1 cellular context compared by ENCODE assay signal in the genomic region with DNA sequence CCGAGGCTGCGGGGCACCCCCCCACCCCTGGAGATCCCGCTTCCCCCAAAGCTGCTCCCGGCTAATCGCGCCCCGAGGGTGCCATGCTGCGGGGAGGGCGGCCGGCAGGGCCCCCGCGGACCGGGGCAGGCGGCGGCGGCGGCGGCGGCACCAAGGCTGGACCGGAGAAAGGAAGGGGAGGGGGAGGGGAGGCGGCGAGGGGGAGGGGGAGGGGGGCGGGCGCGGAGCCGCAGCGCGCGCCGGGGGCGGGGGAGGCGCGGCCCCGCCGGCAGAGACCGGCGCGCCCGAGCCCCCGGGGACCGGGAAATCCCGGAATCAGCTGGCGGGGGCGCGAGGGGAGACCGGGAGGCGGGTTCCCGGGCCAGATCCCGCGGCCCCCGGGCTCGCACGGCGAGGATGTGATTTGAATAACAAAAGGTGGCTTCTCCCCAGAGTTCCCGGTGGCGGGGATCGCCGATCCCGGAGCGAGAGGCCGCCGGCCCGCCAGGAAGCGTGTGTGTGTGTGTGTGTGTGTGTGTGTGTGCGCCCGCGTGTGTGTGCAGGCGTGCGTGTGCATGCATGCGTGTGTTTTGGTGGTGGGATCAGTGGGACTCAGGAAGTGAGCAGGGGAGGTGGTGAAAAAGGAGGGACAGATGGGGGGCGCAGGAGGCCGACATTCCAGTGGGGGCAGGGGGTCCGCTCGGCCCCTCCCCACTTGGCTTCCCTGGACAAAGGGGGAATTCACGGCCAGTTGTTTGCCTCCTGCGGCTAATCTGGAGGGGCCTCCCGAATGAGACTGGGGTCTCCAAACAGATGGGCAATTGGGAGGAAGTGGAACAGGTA.
TF ChIP-seq lines count a peak whose summit lies in the region.

No MANE protein-coding gene starts in this region.

TF ChIP-seq in K562, 482 proteins besides CTCF, POLR2A, EP300 and RAD21 (continued from another document and continues in another):
- TF ChIP-seq SRSF9 (IDR thresholded peaks at IDR 0.05; ENCODE audit: borderline replicate concordance, low read depth, low read length) (no peak), MBD2 (IDR thresholded peaks at IDR 0.05; ENCODE audit: borderline replicate concordance, low read depth) (no peak), GABPB2 (CRISPR knock-in tag; conservative IDR thresholded peaks at IDR 0.05) (no peak), RFX1 (IDR thresholded peaks at IDR 0.05) (no peak), E2F3 (CRISPR knock-in tag; IDR thresholded peaks at IDR 0.05) (peak; percentile 35; the same call in 1 of the 2 replicates), BRD9 (IDR thresholded peaks at IDR 0.05; ENCODE audit: low read depth, partially characterized antibody) (no peak), DPF2 (IDR thresholded peaks at IDR 0.05) (peak; percentile 71), HNRNPUL1 (IDR thresholded peaks at IDR 0.05; ENCODE audit: low read length) (no peak), ZFP30 (CRISPR knock-in tag; IDR thresholded peaks at IDR 0.05; ENCODE audit: borderline replicate concordance) (no peak), SIRT6 (IDR thresholded peaks at IDR 0.05; ENCODE audit: low read depth, low read length) (no peak), TCF3 (CRISPR knock-in tag; IDR thresholded peaks at IDR 0.05) (no peak), TEAD2 (tag; IDR thresholded peaks at IDR 0.05) (no peak), MTF1 (CRISPR knock-in tag; IDR thresholded peaks at IDR 0.05; ENCODE audit: borderline replicate concordance) (no peak), KHSRP (IDR thresholded peaks at IDR 0.05) (no peak), BRF1 (IDR thresholded peaks at IDR 0.05; ENCODE audit: borderline replicate concordance, extremely low read depth, insufficient read length) (no peak), HMG20A (CRISPR knock-in tag; conservative IDR thresholded peaks at IDR 0.05) (no peak), CXXC5 (CRISPR knock-in tag; IDR thresholded peaks at IDR 0.05) (peak; percentile 90), GATA2 (CRISPR knock-in tag; IDR thresholded peaks at IDR 0.05) (no peak), PCBP1 (IDR thresholded peaks at IDR 0.05; ENCODE audit: low read depth, low read length, poor library complexity, severe bottlenecking) (peak; percentile 84), NFRKB (IDR thresholded peaks at IDR 0.05; ENCODE audit: low read depth) (peak; percentile 54; the same call in 1 of the 2 replicates), TAF7 (tag; IDR thresholded peaks at IDR 0.05) (peak; percentile 48; the same call in 1 of the 2 replicates), ZNF583 (CRISPR knock-in tag; IDR thresholded peaks at IDR 0.05) (no peak), PCBP2 (IDR thresholded peaks at IDR 0.05; ENCODE audit: low read depth, low read length, poor library complexity, severe bottlenecking) (no peak), SUPT5H (IDR thresholded peaks at IDR 0.05) (peak; percentile 59; the same call in 1 of the 2 replicates), MYC (IDR thresholded peaks at IDR 0.05; ENCODE audit: low read depth, low read length) (peak; percentile 64), MYC (CRISPR knock-in tag; IDR thresholded peaks at IDR 0.05; ENCODE audit: borderline replicate concordance, low read depth) (peak; percentile 91; the same call in 1 of the 2 replicates), ZNF444 (CRISPR knock-in tag; IDR thresholded peaks at IDR 0.05) (0 out of 2 replicates have a peak, but pooled peaks have one; percentile 55), KAT7 (CRISPR knock-in tag; IDR thresholded peaks at IDR 0.05; ENCODE audit: borderline replicate concordance) (peak; percentile 69; the same call in 1 of the 2 replicates), ZNF12 (CRISPR knock-in tag; IDR thresholded peaks at IDR 0.05) (no peak), DACH1 (IDR thresholded peaks at IDR 0.05; ENCODE audit: partially characterized antibody) (peak; percentile 23), HNRNPK (IDR thresholded peaks at IDR 0.05; ENCODE audit: low read depth, low read length, poor library complexity, severe bottlenecking) (peak; percentile 30), ESRRB (CRISPR knock-in tag; IDR thresholded peaks at IDR 0.05; ENCODE audit: borderline replicate concordance) (no peak), NFIX (CRISPR knock-in tag; IDR thresholded peaks at IDR 0.05; ENCODE audit: low read depth) (no peak), RBM25 (IDR thresholded peaks at IDR 0.05; ENCODE audit: low read depth, low read length, severe bottlenecking) (no peak), TEAD1 (CRISPR knock-in tag; IDR thresholded peaks at IDR 0.05) (peak in 1 of 2 experiments; percentile 56; a peak in 1 of 4 replicates), TBL1XR1 (IDR thresholded peaks at IDR 0.05; ENCODE audit: low read length in 2 of 2) (no peak), TAF1 (IDR thresholded peaks at IDR 0.05; ENCODE audit: control insufficient read depth, extremely low read depth, insufficient read depth, low read length, severe bottlenecking) (no peak), RFX5 (IDR thresholded peaks at IDR 0.05; ENCODE audit: low read depth, low read length) (no peak), CHD1 (IDR thresholded peaks at IDR 0.05; ENCODE audit: low read length) (no peak)
- TF ChIP-seq, protein P1, sequence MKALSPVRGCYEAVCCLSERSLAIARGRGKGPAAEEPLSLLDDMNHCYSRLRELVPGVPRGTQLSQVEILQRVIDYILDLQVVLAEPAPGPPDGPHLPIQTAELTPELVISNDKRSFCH (CRISPR knock-in tag; IDR thresholded peaks at IDR 0.05): no peak
- TF ChIP-seq, protein P1 (tag; IDR thresholded peaks at IDR 0.05): no peak
- TF ChIP-seq, protein P2, sequence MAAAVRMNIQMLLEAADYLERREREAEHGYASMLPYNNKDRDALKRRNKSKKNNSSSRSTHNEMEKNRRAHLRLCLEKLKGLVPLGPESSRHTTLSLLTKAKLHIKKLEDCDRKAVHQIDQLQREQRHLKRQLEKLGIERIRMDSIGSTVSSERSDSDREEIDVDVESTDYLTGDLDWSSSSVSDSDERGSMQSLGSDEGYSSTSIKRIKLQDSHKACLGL (CRISPR knock-in tag; IDR thresholded peaks at IDR 0.05; ENCODE audit: borderline replicate concordance, poor library complexity, severe bottlenecking): no peak
- TF ChIP-seq, protein P3, sequence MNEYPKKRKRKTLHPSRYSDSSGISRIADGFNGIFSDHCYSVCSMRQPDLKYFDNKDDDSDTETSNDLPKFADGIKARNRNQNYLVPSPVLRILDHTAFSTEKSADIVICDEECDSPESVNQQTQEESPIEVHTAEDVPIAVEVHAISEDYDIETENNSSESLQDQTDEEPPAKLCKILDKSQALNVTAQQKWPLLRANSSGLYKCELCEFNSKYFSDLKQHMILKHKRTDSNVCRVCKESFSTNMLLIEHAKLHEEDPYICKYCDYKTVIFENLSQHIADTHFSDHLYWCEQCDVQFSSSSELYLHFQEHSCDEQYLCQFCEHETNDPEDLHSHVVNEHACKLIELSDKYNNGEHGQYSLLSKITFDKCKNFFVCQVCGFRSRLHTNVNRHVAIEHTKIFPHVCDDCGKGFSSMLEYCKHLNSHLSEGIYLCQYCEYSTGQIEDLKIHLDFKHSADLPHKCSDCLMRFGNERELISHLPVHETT (CRISPR knock-in tag; conservative IDR thresholded peaks at IDR 0.05 in 1 of 2, IDR thresholded peaks at IDR 0.05 in 1 of 2): peak in 1 of 2 experiments; percentile 96; a peak in 2 of 4 replicates
- TF ChIP-seq, protein P4, sequence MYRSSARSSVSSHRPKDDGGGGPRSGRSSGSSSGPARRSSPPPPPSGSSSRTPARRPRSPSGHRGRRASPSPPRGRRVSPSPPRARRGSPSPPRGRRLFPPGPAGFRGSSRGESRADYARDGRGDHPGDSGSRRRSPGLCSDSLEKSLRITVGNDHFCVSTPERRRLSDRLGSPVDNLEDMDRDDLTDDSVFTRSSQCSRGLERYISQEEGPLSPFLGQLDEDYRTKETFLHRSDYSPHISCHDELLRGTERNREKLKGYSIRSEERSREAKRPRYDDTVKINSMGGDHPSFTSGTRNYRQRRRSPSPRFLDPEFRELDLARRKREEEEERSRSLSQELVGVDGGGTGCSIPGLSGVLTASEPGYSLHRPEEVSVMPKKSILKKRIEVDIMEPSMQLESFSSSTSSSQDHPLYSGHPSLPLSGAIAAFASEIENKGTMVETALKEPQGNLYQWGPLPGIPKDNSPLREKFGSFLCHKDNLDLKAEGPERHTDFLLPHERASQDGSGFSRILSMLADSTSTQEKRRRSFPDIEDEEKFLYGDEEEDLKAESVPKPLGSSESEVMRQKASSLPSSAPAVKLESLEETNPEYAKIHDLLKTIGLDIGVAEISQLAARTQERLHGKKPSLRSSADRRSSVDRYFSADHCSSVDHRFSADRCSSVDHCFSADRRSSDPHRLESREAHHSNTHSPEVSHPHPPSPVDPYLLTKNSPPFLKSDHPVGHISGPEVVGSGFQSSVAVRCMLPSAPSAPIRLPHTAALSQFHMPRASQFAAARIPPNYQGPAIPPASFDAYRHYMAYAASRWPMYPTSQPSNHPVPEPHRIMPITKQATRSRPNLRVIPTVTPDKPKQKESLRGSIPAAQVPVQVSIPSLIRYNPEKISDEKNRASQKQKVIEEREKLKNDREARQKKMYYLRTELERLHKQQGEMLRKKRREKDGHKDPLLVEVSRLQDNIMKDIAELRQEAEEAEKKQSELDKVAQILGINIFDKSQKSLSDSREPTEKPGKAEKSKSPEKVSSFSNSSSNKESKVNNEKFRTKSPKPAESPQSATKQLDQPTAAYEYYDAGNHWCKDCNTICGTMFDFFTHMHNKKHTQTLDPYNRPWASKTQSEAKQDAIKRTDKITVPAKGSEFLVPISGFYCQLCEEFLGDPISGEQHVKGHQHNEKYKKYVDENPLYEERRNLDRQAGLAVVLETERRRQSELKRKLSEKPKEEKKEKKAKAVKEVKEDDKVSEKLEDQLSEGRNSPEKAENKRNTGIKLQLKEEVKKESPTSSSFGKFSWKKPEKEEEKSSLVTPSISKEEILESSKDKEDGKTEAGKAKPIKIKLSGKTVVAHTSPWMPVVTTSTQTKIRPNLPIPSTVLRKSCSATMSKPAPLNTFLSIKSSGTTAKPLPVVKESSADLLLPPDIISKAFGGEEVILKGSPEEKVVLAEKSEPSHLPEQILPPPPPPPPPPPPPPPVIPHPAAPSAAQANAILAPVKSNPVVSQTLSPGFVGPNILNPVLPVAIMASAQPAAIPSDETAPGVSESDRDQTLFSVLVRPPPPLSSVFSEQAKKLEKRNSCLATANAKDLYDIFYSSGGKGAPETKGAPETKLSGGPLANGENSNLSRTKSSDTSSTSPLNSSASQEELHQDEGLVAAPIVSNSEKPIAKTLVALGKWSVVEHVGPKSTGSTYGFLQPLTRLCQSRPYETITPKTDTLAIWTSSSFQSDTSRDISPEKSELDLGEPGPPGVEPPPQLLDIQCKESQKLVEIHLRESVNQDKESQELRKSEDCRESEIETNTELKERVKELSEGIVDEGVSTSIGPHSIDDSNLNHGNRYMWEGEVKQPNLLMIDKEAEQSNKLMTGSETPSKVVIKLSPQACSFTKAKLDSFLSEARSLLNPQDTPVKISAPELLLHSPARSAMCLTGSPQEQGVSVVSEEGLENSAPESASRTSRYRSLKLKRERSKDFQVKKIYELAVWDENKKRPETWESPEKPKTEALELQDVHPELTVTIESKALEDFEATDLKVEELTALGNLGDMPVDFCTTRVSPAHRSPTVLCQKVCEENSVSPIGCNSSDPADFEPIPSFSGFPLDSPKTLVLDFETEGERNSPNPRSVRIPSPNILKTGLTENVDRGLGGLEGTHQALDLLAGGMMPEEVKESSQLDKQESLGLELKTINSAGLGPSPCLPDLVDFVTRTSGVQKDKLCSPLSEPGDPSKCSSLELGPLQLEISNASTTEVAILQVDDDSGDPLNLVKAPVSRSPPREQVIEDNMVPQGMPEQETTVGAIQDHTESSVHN (IDR thresholded peaks at IDR 0.05; ENCODE audit: borderline replicate concordance in 1 of 2, low read depth in 1 of 2): no peak
- TF ChIP-seq, protein P5, sequence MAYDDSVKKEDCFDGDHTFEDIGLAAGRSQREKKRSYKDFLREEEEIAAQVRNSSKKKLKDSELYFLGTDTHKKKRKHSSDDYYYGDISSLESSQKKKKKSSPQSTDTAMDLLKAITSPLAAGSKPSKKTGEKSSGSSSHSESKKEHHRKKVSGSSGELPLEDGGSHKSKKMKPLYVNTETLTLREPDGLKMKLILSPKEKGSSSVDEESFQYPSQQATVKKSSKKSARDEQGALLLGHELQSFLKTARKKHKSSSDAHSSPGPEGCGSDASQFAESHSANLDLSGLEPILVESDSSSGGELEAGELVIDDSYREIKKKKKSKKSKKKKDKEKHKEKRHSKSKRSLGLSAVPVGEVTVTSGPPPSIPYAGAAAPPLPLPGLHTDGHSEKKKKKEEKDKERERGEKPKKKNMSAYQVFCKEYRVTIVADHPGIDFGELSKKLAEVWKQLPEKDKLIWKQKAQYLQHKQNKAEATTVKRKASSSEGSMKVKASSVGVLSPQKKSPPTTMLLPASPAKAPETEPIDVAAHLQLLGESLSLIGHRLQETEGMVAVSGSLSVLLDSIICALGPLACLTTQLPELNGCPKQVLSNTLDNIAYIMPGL (CRISPR knock-in tag; IDR thresholded peaks at IDR 0.05): no peak
- TF ChIP-seq, protein P6, sequence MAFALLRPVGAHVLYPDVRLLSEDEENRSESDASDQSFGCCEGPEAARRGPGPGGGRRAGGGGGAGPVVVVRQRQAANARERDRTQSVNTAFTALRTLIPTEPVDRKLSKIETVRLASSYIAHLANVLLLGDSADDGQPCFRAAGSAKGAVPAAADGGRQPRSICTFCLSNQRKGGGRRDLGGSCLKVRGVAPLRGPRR (CRISPR knock-in tag; IDR thresholded peaks at IDR 0.05): no peak
